9 cellular contexts compared by ENCODE assay signal in the genomic region with DNA sequence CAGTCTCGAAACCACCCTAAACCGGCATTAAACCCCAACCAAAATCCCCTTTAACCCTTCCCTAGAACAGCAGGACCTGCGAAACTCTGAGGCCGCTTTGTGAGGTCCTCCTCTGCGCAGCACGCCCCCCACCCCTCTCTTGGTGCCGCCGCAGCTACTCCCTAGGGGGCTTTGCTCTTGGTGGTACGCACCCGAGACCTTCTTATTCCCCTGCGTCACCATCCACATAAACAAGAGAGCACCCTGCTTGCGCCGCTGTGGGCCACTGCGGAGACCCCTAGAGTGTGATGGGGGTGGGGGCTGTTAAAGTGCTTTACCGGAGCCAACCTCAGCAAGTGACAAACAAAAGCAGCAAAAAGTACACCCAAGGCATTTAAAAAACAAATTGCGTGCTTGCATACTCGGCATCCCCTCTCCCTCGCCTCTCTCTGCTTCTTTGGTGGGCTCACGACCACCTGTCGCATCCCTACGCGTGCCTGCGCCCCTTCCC. TPM values are rescaled to one million over a fixed set of nuclear protein-coding genes. Genes with fewer than 3 reads are reported as not detected.
DNase-seq lines count a peak whose midpoint lies in the region; ATAC-seq, FAIRE-seq and TF ChIP-seq lines count a peak whose summit lies in the region.
"Had no signal": no experiment of that assay in that cellular context is flagged by ENCODE, and none has a peak within 500 bp of the region (broad histone marks: within the 10 kb centered on the region; RNA-seq: fewer than 3 reads in every experiment).

No MANE protein-coding gene starts in this region.

- H3K27ac ChIP-seq in SU-DHL-6 (ENCODE audit: low read depth, low read length): no peak overlapping the region
- H3K27ac ChIP-seq in rectal smooth muscle tissue (ENCODE audit: low read depth, low read length): no peak overlapping the region
- no peak overlapping the region for H3K27ac ChIP-seq in kidney (ENCODE audit: low read depth in 2 of 2, low read length in 2 of 2)

- H3K4me1 ChIP-seq in ES-I3 (ENCODE audit: insufficient read depth, low read length) (peaks cover 11% of the 10 kb centered on the region), rectal smooth muscle tissue (ENCODE audit: control insufficient read depth, insufficient read depth, low read length) (no peaks in the 10 kb centered on the region), kidney (ENCODE audit: control insufficient read depth in 1 of 2, insufficient read depth in 1 of 2, low read depth in 1 of 2, low read length in 2 of 2) (no peaks in the 10 kb centered on the region)

- no peaks in the 10 kb centered on the region for H4K20me1 ChIP-seq in SU-DHL-6 (ENCODE audit: low read depth, low read length)

- no peaks in the 10 kb centered on the region for H3F3A ChIP-seq in SU-DHL-6 (ENCODE audit: insufficient read depth)

- peak overlapping the region; percentile 68 for H3K4me3 ChIP-seq in SU-DHL-6 (ENCODE audit: insufficient read depth, low read length, poor library complexity, severe bottlenecking)
- peak overlapping the region; percentile 76 for H3K4me3 ChIP-seq in fibroblast of mammary gland (ENCODE audit: control insufficient read depth, low read depth, low read length)
- peak overlapping the region; percentile 59 for H3K4me3 ChIP-seq in rectal smooth muscle tissue (ENCODE audit: low read length)
- H3K4me3 ChIP-seq in kidney (ENCODE audit: low read length in 2 of 2): peak overlapping the region in 1 of 2 donors; percentile 47

- DNase-seq in fibroblast of mammary gland (ENCODE audit: low read depth) (no peak), kidney (no peak)

- H3K9me3 ChIP-seq in ES-I3 (ENCODE audit: control insufficient read depth, insufficient read depth, low read length) (no peaks in the 10 kb centered on the region), SU-DHL-6 (ENCODE audit: insufficient read depth, low read length) (no peaks in the 10 kb centered on the region), kidney (ENCODE audit: control insufficient read depth in 1 of 2, low read length in 2 of 2) (no peaks in the 10 kb centered on the region)

- peak overlapping the region; percentile 72 for H3K4me2 ChIP-seq in SU-DHL-6 (ENCODE audit: low read depth, low read length, poor library complexity, severe bottlenecking)

- H3K79me2 ChIP-seq in SU-DHL-6 (ENCODE audit: insufficient read depth, low read length): peaks cover 26% of the 10 kb centered on the region

- TF ChIP-seq CTCF in SU-DHL-6 (IDR thresholded peaks at IDR 0.05; ENCODE audit: insufficient read depth, low read length, poor library complexity, severe bottlenecking): no peak
- TF ChIP-seq CTCF in fibroblast of mammary gland (conservative IDR thresholded peaks at IDR 0.05; ENCODE audit: control insufficient read depth, insufficient read depth, low read depth, low read length): no peak
- TF ChIP-seq CTCF in kidney (IDR thresholded peaks at IDR 0.05; ENCODE audit: borderline replicate concordance, extremely low read depth, insufficient read depth): no peak

- peak overlapping the region; percentile 79 for H2AFZ ChIP-seq in SU-DHL-6 (ENCODE audit: low read depth, low read length, severe bottlenecking)

- H3K9me2 ChIP-seq in SU-DHL-6 (replicated peaks; ENCODE audit: insufficient read depth, low read length): no peaks in the 10 kb centered on the region

- H3K36me3 ChIP-seq in ES-I3 (ENCODE audit: insufficient read depth, low read length): peaks cover 8% of the 10 kb centered on the region; the same call in 1 of the 2 replicates
- H3K36me3 ChIP-seq in SU-DHL-6 (ENCODE audit: low read length): no peaks in the 10 kb centered on the region
- no peaks in the 10 kb centered on the region for H3K36me3 ChIP-seq in rectal smooth muscle tissue (ENCODE audit: control insufficient read depth, insufficient read depth, low read length)
- H3K36me3 ChIP-seq in kidney (ENCODE audit: control insufficient read depth in 1 of 2, insufficient read depth in 2 of 2, low read length in 2 of 2): no peaks in the 10 kb centered on the region

- H3K27me3 ChIP-seq in SU-DHL-6 (ENCODE audit: low read length) (no peaks in the 10 kb centered on the region), rectal smooth muscle tissue (ENCODE audit: control insufficient read depth, insufficient read depth, low read length) (peaks cover 15% of the 10 kb centered on the region)

- ATAC-seq in GM21717 (IDR thresholded peaks at IDR 0.05; ENCODE audit: unreplicated experiment) (no peak), GM19324 (IDR thresholded peaks at IDR 0.05; ENCODE audit: low FRiP score, unreplicated experiment) (no peak), GM18867 (IDR thresholded peaks at IDR 0.05; ENCODE audit: unreplicated experiment) (no peak)
- ATAC-seq: Panc1 had no signal

- intact Hi-C loops in kidney (cut with DNase I): no loop called here

- no peak for FAIRE-seq in kidney (lab: Jason Lieb, UNC)

- H3K9ac ChIP-seq in ES-I3 (ENCODE audit: low read depth, low read length): peak overlapping the region; percentile 91
- peak overlapping the region; percentile 68; the same call in 1 of the 2 replicates for H3K9ac ChIP-seq in SU-DHL-6 (ENCODE audit: low read length)
- no peak overlapping the region for H3K9ac ChIP-seq in rectal smooth muscle tissue (ENCODE audit: low read length)
- H3K9ac ChIP-seq in kidney (ENCODE audit: low read length in 2 of 2): no peak overlapping the region

RNA-seq across cellular contexts. Expression of gene GNAS, which starts 0.5 kb away (rescaled TPM):
- 792 TPM for total RNA-seq in kidney
- 867 TPM for polyA plus RNA-seq in kidney (ENCODE audit: insufficient read depth, low read depth, low replicate concordance)

RNA-seq across cellular contexts. Expression of gene GNAS-AS1, which starts 1.3 kb away (rescaled TPM):
- total RNA-seq in kidney: 0.88 TPM
- polyA plus RNA-seq in kidney (ENCODE audit: insufficient read depth, low read depth, low replicate concordance): 0.37 TPM

Comparison
In these comparisons a context has a peak if more than half of its experiments do, and no peak if none do; other contexts are left out.
1. H3K9ac ChIP-seq: peak in ES-I3 (single experiment) and SU-DHL-6 (single experiment); none in rectal smooth muscle tissue (single experiment) and kidney (0 of 2).